Comparison of ENCODE assay signal across 16 cellular contexts in genomic region chr22:35155403-35156025, GRCh38.
A peak's percentile ranks its signal among the peaks of the same experiment; 100 is the strongest.
DNase-seq lines count a peak whose midpoint lies in the region; ATAC-seq, FAIRE-seq and TF ChIP-seq lines count a peak whose summit lies in the region.
"Had no signal": no experiment of that assay in that cellular context is flagged by ENCODE, and none has a peak within 500 bp of the region (broad histone marks: within the 10 kb centered on the region; RNA-seq: fewer than 3 reads in every experiment).

No MANE protein-coding gene starts in this region.

- peaks cover 4% of the 10 kb centered on the region for H3K4me1 Mint-ChIP-seq in activated CD8-positive, alpha-beta T cell treated with anti-CD3 and anti-CD28 coated beads for 36 hours (ENCODE audit: low read depth)
- no peaks in the 10 kb centered on the region for H3K4me1 Mint-ChIP-seq in activated CD8-positive, alpha-beta T cell treated with anti-CD3 and anti-CD28 coated beads, Interleukin-2, amount 10 ng/mL, durations not matched to agents 7 days and 5 days (ENCODE audit: low read depth)
- peaks cover 16% of the 10 kb centered on the region for H3K4me1 Mint-ChIP-seq in endodermal cell

- no peak for TF ChIP-seq RAD21 in HepG2 (CRISPR knock-in tag; IDR thresholded peaks at IDR 0.05)

- no peaks in the 10 kb centered on the region for H3K9me3 Mint-ChIP-seq in activated CD8-positive, alpha-beta T cell treated with anti-CD3 and anti-CD28 coated beads for 36 hours
- H3K9me3 Mint-ChIP-seq in activated CD8-positive, alpha-beta T cell treated with anti-CD3 and anti-CD28 coated beads, Interleukin-2, amount 10 ng/mL, durations not matched to agents 7 days and 5 days (ENCODE audit: insufficient read depth) = no peaks in the 10 kb centered on the region
- H3K9me3 Mint-ChIP-seq in endodermal cell = no peaks in the 10 kb centered on the region

- CTCF ChIA-PET in activated CD8-positive, alpha-beta T cell treated with anti-CD3 and anti-CD28 coated beads for 36 hours (lab: Charles Lee) = interaction anchor here (0.7 to 1.6 kb wide), 6 partner anchors 9 to 78 kb away, joined by 3 to 5 read pairs (median 3); no protein-coding TSS in a partner anchor
- CTCF ChIA-PET in activated CD8-positive, alpha-beta T cell treated with anti-CD3 and anti-CD28 coated beads, Interleukin-2, amount 10 ng/mL, durations not matched to agents 7 days and 5 days (lab: Charles Lee) = interaction anchor here (1.0 to 1.5 kb wide), 2 partner anchors 34 to 76 kb away, joined by 3 to 8 read pairs; no protein-coding TSS in a partner anchor
- CTCF ChIA-PET in HepG2 (lab: Yijun Ruan, JAX; ENCODE audit: low intra/inter-chr PET ratio, low total read pairs) = interaction anchor here (2.9 kb wide), 1 partner anchor 741 kb away, joined by 9 read pairs; no protein-coding TSS in a partner anchor

- H3K9ac ChIP-seq in endodermal cell (ENCODE audit: extremely low read depth, low read length, poor library complexity, severe bottlenecking) (no peak overlapping the region), HepG2 (ENCODE audit: insufficient read depth, low read depth, low read length) (no peak overlapping the region)

- H3K27ac ChIP-seq in endodermal cell (ENCODE audit: low read depth, low read length) = no peak overlapping the region
- no peak overlapping the region for H3K27ac ChIP-seq in HepG2 (ENCODE audit: extremely low read length, insufficient read depth, low read length)
- H3K27ac ChIP-seq: neutrophil, thoracic aorta had no signal

- intact Hi-C loops in activated CD8-positive, alpha-beta T cell treated with anti-CD3 and anti-CD28 coated beads for 36 hours (cut with micrococcal nuclease) = no loop called here
- intact Hi-C loops in HepG2 (cut with micrococcal nuclease; ENCODE audit: unreplicated experiment) = loop anchor here (1.0 kb wide), 2 partner anchors 76 to 741 kb away; no protein-coding TSS in a partner anchor

- in situ Hi-C loops in HepG2 (cut with HindIII; ENCODE audit: extremely low pct_ligation_motif_present, low pct_unique_long_range_greater_than_20kb) = loop anchor here (10.0 kb wide), 1 partner anchor 741 kb away; no protein-coding TSS in a partner anchor

- H3K4me1 ChIP-seq in endodermal cell (ENCODE audit: control insufficient read depth, insufficient read depth, low read length) (no peaks in the 10 kb centered on the region), HepG2 (ENCODE audit: insufficient read depth, low read length) (no peaks in the 10 kb centered on the region)
- H3K4me1 ChIP-seq: HAP-1 had no signal

- peak; percentile 20 for TF ChIP-seq CTCF in activated CD8-positive, alpha-beta T cell treated with anti-CD3 and anti-CD28 coated beads for 36 hours (IDR thresholded peaks at IDR 0.05)
- TF ChIP-seq CTCF in endodermal cell (conservative IDR thresholded peaks at IDR 0.05) = peak; percentile 56
- TF ChIP-seq CTCF in HepG2 (CRISPR knock-in tag; IDR thresholded peaks at IDR 0.05) = no peak

- H3K79me2 ChIP-seq in HepG2 (ENCODE audit: insufficient read depth, low read length) = no peaks in the 10 kb centered on the region

- H2AFZ ChIP-seq in HepG2 (ENCODE audit: low read length) = no peak overlapping the region

- H3K9me3 ChIP-seq in endodermal cell (ENCODE audit: control insufficient read depth, low read length) (no peaks in the 10 kb centered on the region), HepG2 (ENCODE audit: low read length) (no peaks in the 10 kb centered on the region)
- H3K9me3 ChIP-seq: HAP-1, neutrophil, thoracic aorta had no signal

- H3K4me3 Mint-ChIP-seq in activated CD8-positive, alpha-beta T cell treated with anti-CD3 and anti-CD28 coated beads for 36 hours = no peak overlapping the region
- no peak overlapping the region for H3K4me3 Mint-ChIP-seq in activated CD8-positive, alpha-beta T cell treated with anti-CD3 and anti-CD28 coated beads, Interleukin-2, amount 10 ng/mL, durations not matched to agents 7 days and 5 days
- no peak overlapping the region for H3K4me3 Mint-ChIP-seq in endodermal cell

- H4K20me1 ChIP-seq in HepG2 (ENCODE audit: insufficient read depth, low read length) = no peaks in the 10 kb centered on the region

- POLR2A ChIA-PET in activated CD8-positive, alpha-beta T cell treated with anti-CD3 and anti-CD28 coated beads for 36 hours (lab: Charles Lee) = no interaction called here
- POLR2A ChIA-PET in activated CD8-positive, alpha-beta T cell treated with anti-CD3 and anti-CD28 coated beads, Interleukin-2, amount 10 ng/mL, durations not matched to agents 7 days and 5 days (lab: Charles Lee) = no interaction called here
- POLR2A ChIA-PET in HepG2 (lab: Yijun Ruan, JAX) = no interaction called here

- TF ChIP-seq EP300 in HepG2 (IDR thresholded peaks at IDR 0.05; ENCODE audit: low read depth in 2 of 2, low read length in 2 of 2) (no peak), HepG2 (CRISPR knock-in tag; IDR thresholded peaks at IDR 0.05; ENCODE audit: borderline replicate concordance) (no peak)

- no peak for DNase-seq in activated CD8-positive, alpha-beta T cell treated with anti-CD3 and anti-CD28 coated beads for 36 hours
- no peak for DNase-seq in activated CD8-positive, alpha-beta T cell treated with anti-CD3 and anti-CD28 coated beads, Interleukin-2, amount 10 ng/mL, durations not matched to agents 7 days and 5 days
- DNase-seq in LHCN-M2 (ENCODE audit: low read depth) = peak; percentile 73
- peak; percentile 67 for DNase-seq in endodermal cell
- DNase-seq in urothelium cell line (ENCODE audit: low spot score) = no peak
- DNase-seq in COLO668 (lab: John Stamatoyannopoulos, UW; ENCODE audit: unreplicated experiment) = no peak
- no peak for DNase-seq in kidney glomerular epithelial cell (lab: John Stamatoyannopoulos, UW)
- no peak for DNase-seq in HepG2 (ENCODE audit: low spot score)
- DNase-seq: activated T-cell treated with anti-CD3 and anti-CD28 coated beads, Interleukin-2, amount 50 U/mL, for 1 hour; GDM1; NCI-H187 treated with DMSO at 0.1 percent for 48 hours; NK-92 treated with Interleukin-12 subunit alpha and Interleukin-12 subunit beta, amount 100 ng/mL, for 24 hours had no signal

- 88 to 97% methylated on average over 7 of the region's 7 CpGs for WGBS in endodermal cell (ENCODE audit: insufficient coverage in 1 of 2, insufficient read length in 1 of 2), 2 experiments
- 43% methylated on average over 7 of the region's 7 CpGs for WGBS in HepG2 (ENCODE audit: low lambda C conversion rate)

- H3K27me3 Mint-ChIP-seq in activated CD8-positive, alpha-beta T cell treated with anti-CD3 and anti-CD28 coated beads for 36 hours = peaks cover 37% of the 10 kb centered on the region
- peaks cover 2% of the 10 kb centered on the region for H3K27me3 Mint-ChIP-seq in activated CD8-positive, alpha-beta T cell treated with anti-CD3 and anti-CD28 coated beads, Interleukin-2, amount 10 ng/mL, durations not matched to agents 7 days and 5 days (ENCODE audit: low read depth)
- peaks cover 33% of the 10 kb centered on the region for H3K27me3 Mint-ChIP-seq in endodermal cell (ENCODE audit: insufficient read depth)

- no peak overlapping the region for H3K27ac Mint-ChIP-seq in activated CD8-positive, alpha-beta T cell treated with anti-CD3 and anti-CD28 coated beads for 36 hours
- no peak overlapping the region for H3K27ac Mint-ChIP-seq in activated CD8-positive, alpha-beta T cell treated with anti-CD3 and anti-CD28 coated beads, Interleukin-2, amount 10 ng/mL, durations not matched to agents 7 days and 5 days
- no peak overlapping the region for H3K27ac Mint-ChIP-seq in endodermal cell

- BruUV-seq in HepG2 (replicated peaks; lab: Mats Ljungman, UMichigan) = no TSS peak

- no peak overlapping the region for H3K4me2 ChIP-seq in HepG2 (ENCODE audit: low read depth, low read length)

- ATAC-seq in activated CD8-positive, alpha-beta T cell treated with anti-CD3 and anti-CD28 coated beads for 36 hours = no peak
- ATAC-seq in activated CD8-positive, alpha-beta T cell treated with anti-CD3 and anti-CD28 coated beads, Interleukin-2, amount 10 ng/mL, durations not matched to agents 7 days and 5 days = no peak
- ATAC-seq in HepG2 = no peak; the same call in 2 of the 3 replicates
- ATAC-seq: sciatic nerve had no signal

- H3K36me3 Mint-ChIP-seq in activated CD8-positive, alpha-beta T cell treated with anti-CD3 and anti-CD28 coated beads for 36 hours (ENCODE audit: low read depth) = no peaks in the 10 kb centered on the region
- no peaks in the 10 kb centered on the region for H3K36me3 Mint-ChIP-seq in activated CD8-positive, alpha-beta T cell treated with anti-CD3 and anti-CD28 coated beads, Interleukin-2, amount 10 ng/mL, durations not matched to agents 7 days and 5 days (ENCODE audit: low read depth)
- H3K36me3 Mint-ChIP-seq in endodermal cell (ENCODE audit: low read depth) = no peaks in the 10 kb centered on the region

- no peak overlapping the region for H3K4me3 ChIP-seq in endodermal cell (ENCODE audit: low read length)
- no peak overlapping the region for H3K4me3 ChIP-seq in HepG2 (replicated peaks in 1 of 3; ENCODE audit: insufficient read depth in 1 of 3, low read depth in 2 of 3, low read length in 3 of 3)
- H3K4me3 ChIP-seq: HAP-1, thoracic aorta had no signal

- FAIRE-seq in urothelium cell line (lab: Jason Lieb, UNC) (peak; percentile 88), HepG2 (lab: Jason Lieb, UNC) (no peak)

- no peak for TF ChIP-seq POLR2A in HepG2 (IDR thresholded peaks at IDR 0.05; ENCODE audit: insufficient read depth in 1 of 2, low read depth in 2 of 2, low read length in 2 of 2)

- no peaks in the 10 kb centered on the region for H3K36me3 ChIP-seq in endodermal cell (ENCODE audit: control insufficient read depth, insufficient read depth, low read length)
- no peaks in the 10 kb centered on the region for H3K36me3 ChIP-seq in HepG2 (replicated peaks in 1 of 2; ENCODE audit: control insufficient read depth in 1 of 2, insufficient read depth in 2 of 2, low read length in 2 of 2)
- H3K36me3 ChIP-seq: HAP-1, neutrophil, thoracic aorta had no signal

- H3K27me3 ChIP-seq in endodermal cell (ENCODE audit: control insufficient read depth, insufficient read depth, low read length, poor library complexity, severe bottlenecking) = peaks cover 24% of the 10 kb centered on the region
- H3K27me3 ChIP-seq in HepG2 (ENCODE audit: control insufficient read depth in 1 of 2, insufficient read depth in 2 of 2, low read length in 2 of 2) = peaks cover 0 to 4% of the 10 kb centered on the region in 2 experiments; a peak in 1 of 5 replicates

TF ChIP-seq in HepG2, 621 proteins besides CTCF, POLR2A, EP300 and RAD21 (continues in another document):
- TF ChIP-seq ZNF382 (CRISPR knock-in tag; IDR thresholded peaks at IDR 0.05; ENCODE audit: borderline replicate concordance) = no peak

Comparison
In these comparisons a context has a peak if more than half of its experiments do, and no peak if none do; other contexts are left out.
1. DNase-seq: peak in LHCN-M2 (single experiment) and endodermal cell (single experiment); none in activated CD8-positive, alpha-beta T cell treated with anti-CD3 and anti-CD28 coated beads for 36 hours (single experiment), activated CD8-positive, alpha-beta T cell treated with anti-CD3 and anti-CD28 coated beads, Interleukin-2, amount 10 ng/mL, durations not matched to agents 7 days and 5 days (single experiment), urothelium cell line (single experiment), COLO668 (single experiment), kidney glomerular epithelial cell (single experiment) and HepG2 (single experiment).